In the genomic region with DNA sequence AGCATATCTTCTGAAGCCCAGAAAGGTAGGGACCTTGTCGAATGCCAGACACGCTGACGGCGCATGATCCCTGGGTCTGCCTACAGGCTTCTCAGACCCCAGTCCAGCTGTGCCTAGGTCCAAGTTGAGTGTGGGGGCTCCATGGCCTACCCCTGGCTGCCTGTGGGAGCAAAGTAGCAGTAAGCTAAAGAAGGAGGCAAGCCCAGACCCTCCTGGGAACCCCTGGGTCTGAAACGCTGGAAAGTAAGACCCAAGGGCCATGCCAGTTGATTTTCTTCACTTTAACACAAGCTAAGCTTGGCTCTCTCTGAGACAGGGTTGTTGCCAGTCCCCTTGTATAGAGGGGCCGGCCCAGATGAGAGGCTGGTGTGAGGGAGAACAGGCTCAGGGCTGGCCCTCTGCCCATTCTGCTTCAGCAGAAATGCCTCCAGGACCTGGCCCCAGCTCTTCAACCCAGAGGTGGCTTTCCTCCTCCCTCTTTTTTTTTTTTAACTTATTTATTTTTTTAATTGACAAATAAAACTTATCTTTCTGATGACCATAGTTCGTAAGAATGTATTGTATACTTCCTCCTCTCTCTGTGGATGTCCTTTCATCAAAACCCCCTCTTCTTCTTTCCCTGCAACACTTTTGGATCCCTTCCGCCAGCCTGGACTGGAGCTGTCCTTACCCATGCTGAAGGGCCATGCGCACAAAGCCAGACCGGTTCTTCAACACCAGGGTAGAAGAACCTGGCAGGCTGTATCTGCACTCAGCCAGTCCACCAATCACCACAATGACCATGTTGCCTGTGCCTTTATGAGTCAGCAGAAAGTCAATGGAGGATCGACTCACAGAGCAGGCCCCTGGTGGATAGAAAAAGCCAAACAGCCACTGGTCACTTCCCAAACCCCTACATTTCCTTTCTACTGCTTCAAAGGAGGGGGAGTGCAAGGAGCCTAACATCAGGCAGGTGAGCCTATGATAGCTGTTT, we compare ENCODE assay signal across 20 cellular contexts. TPM values are rescaled to one million over a fixed set of nuclear protein-coding genes. Genes with fewer than 3 reads are reported as not detected.
DNase-seq lines count a peak whose midpoint lies in the region; ATAC-seq and TF ChIP-seq lines count a peak whose summit lies in the region.
"Had no signal": no experiment of that assay in that cellular context is flagged by ENCODE, and none has a peak within 500 bp of the region (broad histone marks: within the 10 kb centered on the region; RNA-seq: fewer than 3 reads in every experiment).

No MANE protein-coding gene starts in this region.

- dilution Hi-C loops in IMR-90 (cut with HindIII; ENCODE audit: low sequenced_read_pairs, unreplicated experiment), result no loop called here

- no peak overlapping the region for H2BK15ac ChIP-seq in IMR-90 (ENCODE audit: low read depth, low read length)

- no peaks in the 10 kb centered on the region for H4K20me1 ChIP-seq in IMR-90 (ENCODE audit: insufficient read depth, low read length)

- no peaks in the 10 kb centered on the region for H3K9me1 ChIP-seq in IMR-90 (ENCODE audit: insufficient read depth, low read length)

- no peak overlapping the region for H3K23ac ChIP-seq in IMR-90 (ENCODE audit: low read depth, low read length)

- no peak overlapping the region for H3K56ac ChIP-seq in IMR-90 (ENCODE audit: extremely low read depth, insufficient read depth, low read length)

- H3K4me3 ChIP-seq in IMR-90 (ENCODE audit: insufficient read depth, low read depth, low read length) (no peak overlapping the region), endodermal cell (ENCODE audit: low read length) (no peak overlapping the region), lower lobe of right lung (no peak overlapping the region)

- H4K91ac ChIP-seq in IMR-90 (ENCODE audit: insufficient read depth, low read depth, low read length), result no peak overlapping the region

- H2BK5ac ChIP-seq in IMR-90 (ENCODE audit: low read depth, low read length, poor library complexity, severe bottlenecking), result no peak overlapping the region

- H3K36me3 Mint-ChIP-seq in endodermal cell (ENCODE audit: low read depth), result peaks cover 6% of the 10 kb centered on the region
- H3K36me3 Mint-ChIP-seq in neural crest cell (ENCODE audit: low read depth), result no peaks in the 10 kb centered on the region
- H3K36me3 Mint-ChIP-seq: activated naive CD4-positive, alpha-beta T cell treated with anti-CD3 and anti-CD28 coated beads, Interleukin-2, amount 50 U/mL, for 24 hours; brain; IgD-negative memory B cell had no signal

- no peaks in the 10 kb centered on the region for H3K36me3 ChIP-seq in IMR-90 (ENCODE audit: control insufficient read depth, insufficient read depth, low read length)
- H3K36me3 ChIP-seq in endodermal cell (ENCODE audit: control insufficient read depth, insufficient read depth, low read length), result peaks cover 12% of the 10 kb centered on the region
- H3K36me3 ChIP-seq in lower lobe of right lung, result no peaks in the 10 kb centered on the region

- no peaks in the 10 kb centered on the region for H3K4me1 Mint-ChIP-seq in endodermal cell
- H3K4me1 Mint-ChIP-seq in neural crest cell, result no peaks in the 10 kb centered on the region
- H3K4me1 Mint-ChIP-seq: activated naive CD4-positive, alpha-beta T cell treated with anti-CD3 and anti-CD28 coated beads, Interleukin-2, amount 50 U/mL, for 24 hours; IgD-negative memory B cell; nephron had no signal

- H3K27me3 ChIP-seq in IMR-90 (ENCODE audit: control insufficient read depth, insufficient read depth, low read length) (peaks cover 12% of the 10 kb centered on the region), endodermal cell (ENCODE audit: control insufficient read depth, insufficient read depth, low read length, poor library complexity, severe bottlenecking) (no peaks in the 10 kb centered on the region), lower lobe of right lung (ENCODE audit: low read depth) (no peaks in the 10 kb centered on the region)

- CTCF ChIA-PET in IMR-90 (lab: Yijun Ruan, JAX), result interaction anchor here (1.0 to 1.2 kb wide), 2 partner anchors 12 to 55 kb away, joined by 3 read pairs; no protein-coding TSS in a partner anchor

- no peak overlapping the region for H4K5ac ChIP-seq in IMR-90 (ENCODE audit: low read depth, low read length)

- no CpG with 5 or more reads among the region's 11 CpGs for WGBS in IMR-90 (ENCODE audit: extremely low coverage in 2 of 2, insufficient read length in 1 of 2), 2 experiments
- 96% methylated on average over 11 of the region's 11 CpGs; no CpG with 5 or more reads in 1 of the 2 experiments for WGBS in endodermal cell (ENCODE audit: insufficient coverage in 1 of 2, insufficient read length in 1 of 2), 2 experiments

- DNase-seq in ELF-1 (ENCODE audit: low read depth, low spot score) (peak; percentile 72), IMR-90 (peak; percentile 42), endodermal cell (peak; percentile 67), neural crest cell (ENCODE audit: low read depth, low spot score) (no peak), ACHN (no peak), GM13977 (ENCODE audit: low spot score) (no peak), lower lobe of right lung (no peak)
- DNase-seq: activated CD4-positive, alpha-beta T cell treated with anti-CD3 and anti-CD28 coated beads for 4 hours; AML-193; NCI-H1417; SHP77 treated with DMSO at 0.1 percent for 48 hours; substantia nigra had no signal

- TF ChIP-seq RAD21 in IMR-90 (IDR thresholded peaks at IDR 0.05; ENCODE audit: low read length), result no peak

- H3K4me2 ChIP-seq in IMR-90 (ENCODE audit: low read depth, low read length), result no peak overlapping the region

- H3K4ac ChIP-seq in IMR-90 (ENCODE audit: low read depth, low read length), result no peak overlapping the region

- ATAC-seq in IMR-90 (ENCODE audit: low read depth) (peak; percentile 27; the same call in 1 of the 2 replicates), GM19324 (IDR thresholded peaks at IDR 0.05; ENCODE audit: low FRiP score, unreplicated experiment) (no peak), lower lobe of right lung (no peak)

- peak overlapping the region; percentile 71 for H3K27ac Mint-ChIP-seq in endodermal cell
- H3K27ac Mint-ChIP-seq in neural crest cell (ENCODE audit: unreplicated experiment), result peak overlapping the region; percentile 89
- H3K27ac Mint-ChIP-seq: activated naive CD4-positive, alpha-beta T cell treated with anti-CD3 and anti-CD28 coated beads, Interleukin-2, amount 50 U/mL, for 24 hours; brain; IgD-negative memory B cell; nephron had no signal

- H3K4me3 Mint-ChIP-seq in endodermal cell, result no peak overlapping the region
- no peak overlapping the region for H3K4me3 Mint-ChIP-seq in neural crest cell
- H3K4me3 Mint-ChIP-seq: activated naive CD4-positive, alpha-beta T cell treated with anti-CD3 and anti-CD28 coated beads, Interleukin-2, amount 50 U/mL, for 24 hours; brain; IgD-negative memory B cell; nephron had no signal

- no TSS peak for BruUV-seq in IMR-90 (replicated peaks; lab: Mats Ljungman, UMichigan)

- H2BK20ac ChIP-seq in IMR-90 (ENCODE audit: low read depth, low read length), result no peak overlapping the region

- H2AK5ac ChIP-seq in IMR-90 (ENCODE audit: low read depth, low read length), result no peak overlapping the region

- H2AFZ ChIP-seq in IMR-90 (replicated peaks; ENCODE audit: low read length, poor library complexity), result no peak overlapping the region

- no peak overlapping the region for H4K8ac ChIP-seq in IMR-90 (ENCODE audit: low read depth in 2 of 2, low read length in 2 of 2)

- H2AK9ac ChIP-seq in IMR-90 (replicated peaks; ENCODE audit: low read depth, low read length, poor library complexity), result no peak overlapping the region

- in situ Hi-C loops in IMR-90 (cut with MboI; ENCODE audit: low sequenced_read_pairs), result no loop called here
- in situ Hi-C loops in ACHN (cut with HindIII; ENCODE audit: low pct_ligation_motif_present, low pct_unique_long_range_greater_than_20kb, low sequenced_read_pairs), result no loop called here
- in situ Hi-C loops in GM13977 (cut with MboI; ENCODE audit: low pct_unique_long_range_greater_than_20kb, low sequenced_read_pairs, unreplicated experiment), result loop anchor here (25.0 kb wide), 1 partner anchor 505 kb away; no protein-coding TSS in a partner anchor

- no peak overlapping the region for H3K18ac ChIP-seq in IMR-90 (ENCODE audit: low read depth, low read length)

- H3K4me1 ChIP-seq in IMR-90 (ENCODE audit: control insufficient read depth, insufficient read depth, low read length) (peaks cover 2% of the 10 kb centered on the region; the same call in 1 of the 2 replicates), endodermal cell (ENCODE audit: control insufficient read depth, insufficient read depth, low read length) (no peaks in the 10 kb centered on the region), lower lobe of right lung (no peaks in the 10 kb centered on the region)

- TF ChIP-seq CTCF in IMR-90 (conservative IDR thresholded peaks at IDR 0.05; ENCODE audit: low read depth, low read length) (no peak), endodermal cell (conservative IDR thresholded peaks at IDR 0.05) (peak; percentile 42), neural crest cell (conservative IDR thresholded peaks at IDR 0.05) (no peak), GM13977 (IDR thresholded peaks at IDR 0.05; ENCODE audit: extremely low read depth, insufficient read depth, missing control alignments) (no peak), lower lobe of right lung (IDR thresholded peaks at IDR 0.05) (no peak)

- no peak overlapping the region for H3K14ac ChIP-seq in IMR-90 (replicated peaks; ENCODE audit: low read depth, low read length)

- intact Hi-C loops in IMR-90 (cut with micrococcal nuclease) (no loop called here), lower lobe of right lung (cut with DNase I) (no loop called here)

- POLR2A ChIA-PET in IMR-90 (lab: Charles Lee; ENCODE audit: unreplicated experiment), result no interaction called here

- no peak for TF ChIP-seq POLR2A in IMR-90 (IDR thresholded peaks at IDR 0.05; ENCODE audit: low read depth, low read length)

- H3K79me1 ChIP-seq in IMR-90 (ENCODE audit: low read depth in 1 of 2, low read length in 2 of 2), result no peaks in the 10 kb centered on the region

- H3K9me3 ChIP-seq in IMR-90 (ENCODE audit: control insufficient read depth, insufficient read depth, low read length) (no peaks in the 10 kb centered on the region), endodermal cell (ENCODE audit: control insufficient read depth, low read length) (no peaks in the 10 kb centered on the region), lower lobe of right lung (no peaks in the 10 kb centered on the region)

- H2BK120ac ChIP-seq in IMR-90 (ENCODE audit: low read depth, low read length), result no peak overlapping the region

- H3K27ac ChIP-seq in IMR-90 (ENCODE audit: insufficient read depth, low read length), result no peak overlapping the region
- no peak overlapping the region for H3K27ac ChIP-seq in endodermal cell (ENCODE audit: low read depth, low read length)
- no peak overlapping the region for H3K27ac ChIP-seq in lower lobe of right lung

- H3K9me3 Mint-ChIP-seq in endodermal cell (peaks cover 44% of the 10 kb centered on the region), neural crest cell (peaks cover 2% of the 10 kb centered on the region)
- H3K9me3 Mint-ChIP-seq: activated naive CD4-positive, alpha-beta T cell treated with anti-CD3 and anti-CD28 coated beads, Interleukin-2, amount 50 U/mL, for 24 hours; IgD-negative memory B cell had no signal

- H3K27me3 Mint-ChIP-seq in endodermal cell (ENCODE audit: insufficient read depth), result no peaks in the 10 kb centered on the region
- H3K27me3 Mint-ChIP-seq in neural crest cell (ENCODE audit: low read depth), result no peaks in the 10 kb centered on the region
- H3K27me3 Mint-ChIP-seq: activated naive CD4-positive, alpha-beta T cell treated with anti-CD3 and anti-CD28 coated beads, Interleukin-2, amount 50 U/mL, for 24 hours; brain; IgD-negative memory B cell had no signal

- H3K9ac ChIP-seq in IMR-90 (ENCODE audit: low read depth, low read length), result no peak overlapping the region
- no peak overlapping the region for H3K9ac ChIP-seq in endodermal cell (ENCODE audit: extremely low read depth, low read length, poor library complexity, severe bottlenecking)

RNA-seq across cellular contexts. Expression of a gene that starts 7.1 kb away (rescaled TPM):
- under 0.01 TPM in 1 of 2 replicates, not detected in the other for total RNA-seq in IMR-90 (2012; rRNA removed)
- not detected in 2 replicates for polyA plus RNA-seq in IMR-90 (2012; rRNA removed)
- polyA plus RNA-seq in IMR-90 (2012; cell fraction: cytosol; rRNA removed), result 0.06 TPM in 1 of 2 replicates, not detected in the other
- 0.08 TPM in 1 of 2 replicates, not detected in the other for polyA plus RNA-seq in IMR-90 (2012; cell fraction: nucleus; rRNA removed; ENCODE audit: low replicate concordance)
- total RNA-seq in endodermal cell, result not detected
- polyA plus RNA-seq in endodermal cell (2013, experiment 1 of 2), result not detected
- polyA plus RNA-seq in endodermal cell (2013, experiment 2 of 2), result not detected
- not detected in 2 replicates for total RNA-seq in neural crest cell
- 1.0 TPM for total RNA-seq in lower lobe of right lung
- total RNA-seq: fibroblast of villous mesenchyme; T-helper 2 cell treated with Interferon-gamma antibody and Interleukin-4, amounts not matched to agents 100 ng/mL and 5 ng/mL, for 36 hours had no signal
- polyA plus RNA-seq: IgD-negative memory B cell had no signal

RNA-seq across cellular contexts. Expression of a gene that starts 19.6 kb away (rescaled TPM):
- total RNA-seq in IMR-90 (2012; rRNA removed) (not detected in 2 replicates), endodermal cell (under 1 TPM in 1 of 2 donors, not detected in 1; 0.53 TPM), neural crest cell (not detected in 2 replicates), lower lobe of right lung (not detected)
- not detected in 2 replicates for polyA plus RNA-seq in IMR-90 (2012; rRNA removed)
- polyA plus RNA-seq in IMR-90 (2012; cell fraction: cytosol; rRNA removed), result not detected in 2 replicates
- not detected in 2 replicates for polyA plus RNA-seq in IMR-90 (2012; cell fraction: nucleus; rRNA removed; ENCODE audit: low replicate concordance)
- not detected for polyA plus RNA-seq in endodermal cell (2013, experiment 1 of 2)
- polyA plus RNA-seq in endodermal cell (2013, experiment 2 of 2), result not detected
- total RNA-seq: fibroblast of villous mesenchyme; lower leg skin; T-helper 2 cell treated with Interferon-gamma antibody and Interleukin-4, amounts not matched to agents 100 ng/mL and 5 ng/mL, for 36 hours had no signal
- polyA plus RNA-seq: IgD-negative memory B cell had no signal

Comparison
In these comparisons a context has a peak if more than half of its experiments do, and no peak if none do; other contexts are left out.
1. DNase-seq: peak in ELF-1 (single experiment), IMR-90 (single experiment) and endodermal cell (single experiment); none in neural crest cell (single experiment), ACHN (single experiment), GM13977 (single experiment) and lower lobe of right lung (single experiment).